20 cellular contexts compared by ENCODE assay signal in genomic region chr13:61766667-61767058, GRCh38.
"Had no signal": no experiment of that assay in that cellular context is flagged by ENCODE, and none has a peak within 500 bp of the region (broad histone marks: within the 10 kb centered on the region; RNA-seq: fewer than 3 reads in every experiment).

No MANE protein-coding gene starts in this region.

- H3K27me3 ChIP-seq: MG63, SJSA1 had no signal

- DNase-seq: KBM-7, MG63, NCI-H1092, NCI-H1105 treated with DMSO at 0.1 percent for 48 hours, NCI-H1417 treated with DMSO at 0.1 percent for 48 hours, NCI-H146, NCI-H1694 treated with DMSO at 0.1 percent for 48 hours, NCI-H1930, NCI-H2081, NCI-H2107, NCI-H2227 treated with DMSO at 0.1 percent for 48 hours, NCI-H524, NCI-H526 treated with DMSO at 0.1 percent for 48 hours, NCI-H774, Right ventricle myocardium superior, RPMI8226, SIG-M5 had no signal

- H3K4me3 ChIP-seq: MG63, SJSA1, SK-N-MC had no signal

- H3K36me3 ChIP-seq: MG63, SJSA1 had no signal

- H3K9me3 ChIP-seq: MG63, SJSA1 had no signal

- H3K27ac ChIP-seq: HL-60, SJSA1, SK-N-MC had no signal

- H3K4me1 ChIP-seq: SJSA1 had no signal
